21 cellular contexts compared by ENCODE assay signal in the genomic region with DNA sequence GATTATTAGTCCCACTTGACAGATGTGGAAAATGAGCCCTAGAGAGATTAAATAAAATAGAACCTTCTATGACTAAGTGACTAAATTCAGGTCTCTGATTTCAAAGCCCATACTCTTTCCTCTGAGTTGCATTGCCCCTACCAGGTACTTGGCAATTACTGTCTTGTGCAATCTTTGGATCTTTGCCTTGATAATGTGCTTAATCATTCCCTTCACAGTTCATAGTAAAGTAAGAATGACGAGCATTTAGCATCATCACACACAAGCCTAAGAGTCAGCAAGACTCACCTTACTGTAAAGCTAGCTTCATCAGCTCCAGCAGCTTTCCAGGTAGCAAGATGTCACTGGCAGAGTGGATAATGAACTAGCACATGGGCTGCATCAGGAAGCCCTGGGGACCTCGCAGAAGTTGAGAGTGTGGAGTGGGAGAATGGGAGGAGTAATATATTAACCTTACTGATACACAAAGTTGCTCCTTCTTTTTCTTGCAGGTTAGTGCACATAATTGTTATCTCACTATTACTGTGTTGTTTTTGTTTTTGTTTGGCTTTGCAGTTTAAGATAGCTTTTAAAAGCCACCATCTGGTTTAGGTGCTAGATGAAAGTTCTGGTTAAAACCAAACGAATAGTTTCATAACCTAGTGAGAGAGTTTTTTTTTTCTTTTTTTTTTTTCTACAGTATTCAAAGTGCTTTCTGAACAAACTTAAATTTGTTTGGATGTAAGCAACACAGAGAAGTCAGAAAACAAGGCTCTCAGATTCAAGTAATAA.
DNase-seq lines count a peak whose midpoint lies in the region; ATAC-seq and TF ChIP-seq lines count a peak whose summit lies in the region.
"Had no signal": no experiment of that assay in that cellular context is flagged by ENCODE, and none has a peak within 500 bp of the region (broad histone marks: within the 10 kb centered on the region; RNA-seq: fewer than 3 reads in every experiment).

No MANE protein-coding gene starts in this region.

- H3K4me1 ChIP-seq in right atrium auricular region: peaks cover 0 to 49% of the 10 kb centered on the region in 2 donors
- H3K4me1 ChIP-seq in mammary epithelial cell (ENCODE audit: insufficient read depth, low read length): no peaks in the 10 kb centered on the region
- peaks cover 4% of the 10 kb centered on the region for H3K4me1 ChIP-seq in upper lobe of right lung

- H3K4me3 ChIP-seq in right atrium auricular region (no peak overlapping the region), mammary epithelial cell (replicated peaks in 1 of 3; ENCODE audit: insufficient read depth in 1 of 3, low read depth in 2 of 3, low read length in 3 of 3) (no peak overlapping the region), upper lobe of right lung (no peak overlapping the region), MG63 (no peak overlapping the region)
- H3K4me3 ChIP-seq: transverse colon had no signal

- no peaks in the 10 kb centered on the region for H3K9me3 ChIP-seq in right atrium auricular region
- no peaks in the 10 kb centered on the region for H3K9me3 ChIP-seq in mammary epithelial cell (replicated peaks; ENCODE audit: insufficient read depth, low read length)
- no peaks in the 10 kb centered on the region for H3K9me3 ChIP-seq in upper lobe of right lung
- H3K9me3 ChIP-seq in MG63: no peaks in the 10 kb centered on the region
- H3K9me3 ChIP-seq: transverse colon had no signal

- no TSS peak for BruUV-seq in mammary epithelial cell (replicated peaks; lab: Mats Ljungman, UMichigan)

- 36% methylated on average over 3 of the region's 3 CpGs for whole genome bisulfite sequencing in mammary epithelial cell (ENCODE audit: low coverage, missing lambda C conversion rate)

- H3K27me3 ChIP-seq in right atrium auricular region: no peaks in the 10 kb centered on the region
- no peaks in the 10 kb centered on the region for H3K27me3 ChIP-seq in mammary epithelial cell (ENCODE audit: insufficient read depth, low read length)
- H3K27me3 ChIP-seq in upper lobe of right lung: no peaks in the 10 kb centered on the region
- H3K27me3 ChIP-seq in MG63: no peaks in the 10 kb centered on the region; the same call in 1 of the 2 replicates
- H3K27me3 ChIP-seq: transverse colon had no signal

- intact Hi-C loops in Right ventricle myocardium superior (cut with DNase I): no loop called here
- intact Hi-C loops in mammary epithelial cell (cut with micrococcal nuclease): loop anchor here (10.0 kb wide), 1 partner anchor 74 kb away; no protein-coding TSS in a partner anchor
- intact Hi-C loops in upper lobe of right lung (cut with DNase I): no loop called here

- no peak for DNase-seq in Right ventricle myocardium superior
- no peak for DNase-seq in right atrium auricular region (ENCODE audit: low spot score)
- DNase-seq in mammary epithelial cell: peak; percentile 72
- peak; percentile 66 for DNase-seq in kidney glomerular epithelial cell (lab: John Stamatoyannopoulos, UW)
- no peak for DNase-seq in upper lobe of right lung
- DNase-seq in MG63: no peak
- DNase-seq in NCI-H1048 (lab: John Stamatoyannopoulos, UW): no peak
- no peak for DNase-seq in SIG-M5 treated with dmso at 0.1 percent for 504 hours (lab: John Stamatoyannopoulos, UW; ENCODE audit: unreplicated experiment)
- DNase-seq: activated CD4-positive, alpha-beta T cell treated with anti-CD3 and anti-CD28 coated beads for 1 hour; activated naive CD8-positive, alpha-beta T cell treated with anti-CD3 and anti-CD28 coated beads for 36 hours; activated T-cell treated with anti-CD3 and anti-CD28 coated beads for 4 hours; cerebellar nuclear complex; DMS79; HCEC 1CT; midbrain; NCI-H2081 treated with DMSO at 0.1 percent for 48 hours; PC-3; posterior cingulate gyrus; stimulated activated CD8-positive, alpha-beta memory T cell treated with anti-CD3 and anti-CD28 coated beads, Interleukin-4, amount 100 ng/mL, for 48 hours; T-helper 1 cell; transverse colon had no signal

- no peak for TF ChIP-seq CTCF in right atrium auricular region (IDR thresholded peaks at IDR 0.05)
- no peak for TF ChIP-seq CTCF in mammary epithelial cell (conservative IDR thresholded peaks at IDR 0.05 in 1 of 2, IDR thresholded peaks at IDR 0.05 in 1 of 2; ENCODE audit: extremely low read depth in 1 of 2, insufficient read depth in 1 of 2, low read depth in 1 of 2, low read length in 2 of 2)
- no peak for TF ChIP-seq CTCF in upper lobe of right lung (IDR thresholded peaks at IDR 0.05)

- H3K4me2 ChIP-seq in mammary epithelial cell (ENCODE audit: insufficient read depth, low read depth, low read length): no peak overlapping the region

- H3K27ac ChIP-seq in right atrium auricular region (peak overlapping the region in 1 of 2 donors; percentile 52), mammary epithelial cell (ENCODE audit: insufficient read depth, low read depth, low read length) (no peak overlapping the region), upper lobe of right lung (no peak overlapping the region)

- no peaks in the 10 kb centered on the region for H3K36me3 ChIP-seq in right atrium auricular region
- H3K36me3 ChIP-seq in mammary epithelial cell (ENCODE audit: insufficient read depth, low read length): no peaks in the 10 kb centered on the region
- no peaks in the 10 kb centered on the region for H3K36me3 ChIP-seq in upper lobe of right lung
- no peaks in the 10 kb centered on the region for H3K36me3 ChIP-seq in MG63
- H3K36me3 ChIP-seq: transverse colon had no signal

- peak; percentile 9 for ATAC-seq in Right ventricle myocardium superior (ENCODE audit: poor library complexity)
- ATAC-seq in upper lobe of right lung: peak; percentile 59
- ATAC-seq: PC-3 had no signal

- H2AFZ ChIP-seq in mammary epithelial cell (ENCODE audit: low read depth, low read length): no peak overlapping the region

- dilution Hi-C loops in mammary epithelial cell (cut with HindIII; ENCODE audit: low sequenced_read_pairs): no loop called here

- no peak overlapping the region for H3K9ac ChIP-seq in mammary epithelial cell (ENCODE audit: insufficient read depth, low read length)

- no peaks in the 10 kb centered on the region for H4K20me1 ChIP-seq in mammary epithelial cell (ENCODE audit: insufficient read depth, low read length)

- CTCF ChIA-PET in mammary epithelial cell (lab: Charles Lee; ENCODE audit: low non-redundant PET): interaction anchor here (0.6 to 0.7 kb wide), 2 partner anchors 131 to 141 kb away, joined by 3 read pairs; no protein-coding TSS in a partner anchor

- in situ Hi-C loops in mammary epithelial cell (cut with MboI; ENCODE audit: low sequenced_read_pairs in 2 of 2): loop anchor here in 1 of 2 donors (10.0 kb wide), 1 partner anchor 144 kb away; no protein-coding TSS in a partner anchor

- H3K79me2 ChIP-seq in mammary epithelial cell (ENCODE audit: insufficient read depth, low read length): no peaks in the 10 kb centered on the region

Comparison
In these comparisons a context has a peak if more than half of its experiments do, and no peak if none do; other contexts are left out.
1. DNase-seq: peak in mammary epithelial cell (single experiment) and kidney glomerular epithelial cell (single experiment); none in Right ventricle myocardium superior (single experiment), right atrium auricular region (single experiment), upper lobe of right lung (single experiment), MG63 (single experiment), NCI-H1048 (single experiment) and SIG-M5 treated with dmso at 0.1 percent for 504 hours (single experiment).